19 cellular contexts compared by ENCODE assay signal in genomic region chr10:123417414-123417813, GRCh38.
"Had no signal": no experiment of that assay in that cellular context is flagged by ENCODE, and none has a peak within 500 bp of the region (broad histone marks: within the 10 kb centered on the region; RNA-seq: fewer than 3 reads in every experiment).

No MANE protein-coding gene starts in this region.

- H3K36me3 Mint-ChIP-seq: activated CD4-positive, alpha-beta memory T cell treated with anti-CD3 and anti-CD28 coated beads for 36 hours; activated naive CD4-positive, alpha-beta T cell treated with anti-CD3 and anti-CD28 coated beads, Interleukin-2, amount 10 ng/mL, durations not matched to agents 7 days and 5 days; activated naive CD8-positive, alpha-beta T cell treated with anti-CD3 and anti-CD28 coated beads for 36 hours had no signal

- DNase-seq: activated CD4-positive, alpha-beta memory T cell treated with anti-CD3 and anti-CD28 coated beads for 36 hours; activated CD4-positive, alpha-beta T cell treated with anti-CD3 and anti-CD28 coated beads, Interleukin-2, amount 10 ng/mL, durations not matched to agents 7 days and 5 days; activated CD4-positive, CD25-positive, alpha-beta regulatory T cell; activated gamma-delta T cell treated with Interleukin-2 at 50 U/mL for 16 hours; activated naive CD4-positive, alpha-beta T cell treated with anti-CD3 and anti-CD28 coated beads, Interleukin-2, amount 10 ng/mL, durations not matched to agents 7 days and 5 days; activated naive CD8-positive, alpha-beta T cell treated with anti-CD3 and anti-CD28 coated beads for 36 hours; activated T-cell treated with anti-CD3 and anti-CD28 coated beads, Interleukin-2, amount 50 U/mL, for 72 hours; brain microvascular endothelial cell; Kasumi-1; NCI-H1092 treated with DMSO at 0.1 percent for 48 hours; NCI-H1417 treated with DMSO at 0.1 percent for 48 hours; NCI-H1694 treated with DMSO at 0.1 percent for 48 hours; NCI-H2081; NCI-H446; NCI-H524; PC-9; SHP77 treated with DMSO at 0.1 percent for 48 hours had no signal

- H3K27me3 Mint-ChIP-seq: activated naive CD8-positive, alpha-beta T cell treated with anti-CD3 and anti-CD28 coated beads for 36 hours had no signal

- ATAC-seq: activated T-cell treated with anti-CD3 and anti-CD28 coated beads, Interleukin-2, amount 50 U/mL, for 72 hours had no signal

- H3K9me3 Mint-ChIP-seq: activated CD4-positive, alpha-beta T cell treated with anti-CD3 and anti-CD28 coated beads, Interleukin-2, amount 10 ng/mL, durations not matched to agents 7 days and 5 days; activated naive CD4-positive, alpha-beta T cell treated with anti-CD3 and anti-CD28 coated beads, Interleukin-2, amount 10 ng/mL, durations not matched to agents 7 days and 5 days; activated naive CD8-positive, alpha-beta T cell treated with anti-CD3 and anti-CD28 coated beads for 36 hours; activated T-cell treated with anti-CD3 and anti-CD28 coated beads, Interleukin-2, amount 50 U/mL, for 72 hours; activated T-helper 2 cell treated with anti-CD3 and anti-CD28 coated beads, Interferon-gamma antibody, Interleukin-2, Interleukin-4, amounts not matched to agents 10 μg/mL and 5 μg/mL and 100 μg/mL, durations not matched to agents 14 hours and 24 hours and 36 hours; T-helper 1 cell treated with Interleukin-12 subunit alpha and Interleukin-12 subunit beta and Interleukin-4 antibody, amounts not matched to agents 30 μg/mL and 1 μg/mL, for 36 hours had no signal

- H3K27ac Mint-ChIP-seq: activated CD4-positive, alpha-beta memory T cell treated with anti-CD3 and anti-CD28 coated beads for 36 hours; activated CD4-positive, alpha-beta T cell treated with anti-CD3 and anti-CD28 coated beads, Interleukin-2, amount 10 ng/mL, durations not matched to agents 7 days and 5 days; activated naive CD4-positive, alpha-beta T cell treated with anti-CD3 and anti-CD28 coated beads, Interleukin-2, amount 10 ng/mL, durations not matched to agents 7 days and 5 days; activated naive CD8-positive, alpha-beta T cell treated with anti-CD3 and anti-CD28 coated beads for 36 hours; activated T-cell treated with anti-CD3 and anti-CD28 coated beads, Interleukin-2, amount 50 U/mL, for 72 hours; activated T-helper 2 cell treated with anti-CD3 and anti-CD28 coated beads, Interferon-gamma antibody, Interleukin-2, Interleukin-4, amounts not matched to agents 10 μg/mL and 5 μg/mL and 100 μg/mL, durations not matched to agents 14 hours and 24 hours and 36 hours; T-helper 1 cell treated with Interleukin-12 subunit alpha and Interleukin-12 subunit beta and Interleukin-4 antibody, amounts not matched to agents 30 μg/mL and 1 μg/mL, for 36 hours had no signal

- H3K4me3 Mint-ChIP-seq: activated CD4-positive, alpha-beta memory T cell treated with anti-CD3 and anti-CD28 coated beads for 36 hours; activated CD4-positive, alpha-beta T cell treated with anti-CD3 and anti-CD28 coated beads, Interleukin-2, amount 10 ng/mL, durations not matched to agents 7 days and 5 days; activated naive CD4-positive, alpha-beta T cell treated with anti-CD3 and anti-CD28 coated beads, Interleukin-2, amount 10 ng/mL, durations not matched to agents 7 days and 5 days; activated naive CD8-positive, alpha-beta T cell treated with anti-CD3 and anti-CD28 coated beads for 36 hours; activated T-cell treated with anti-CD3 and anti-CD28 coated beads, Interleukin-2, amount 50 U/mL, for 72 hours; T-helper 1 cell treated with Interleukin-12 subunit alpha and Interleukin-12 subunit beta and Interleukin-4 antibody, amounts not matched to agents 30 μg/mL and 1 μg/mL, for 36 hours had no signal

- H3K4me1 Mint-ChIP-seq: activated CD4-positive, alpha-beta T cell treated with anti-CD3 and anti-CD28 coated beads, Interleukin-2, amount 10 ng/mL, durations not matched to agents 7 days and 5 days; activated naive CD4-positive, alpha-beta T cell treated with anti-CD3 and anti-CD28 coated beads, Interleukin-2, amount 10 ng/mL, durations not matched to agents 7 days and 5 days; activated naive CD8-positive, alpha-beta T cell treated with anti-CD3 and anti-CD28 coated beads for 36 hours had no signal
